In the genomic region with DNA sequence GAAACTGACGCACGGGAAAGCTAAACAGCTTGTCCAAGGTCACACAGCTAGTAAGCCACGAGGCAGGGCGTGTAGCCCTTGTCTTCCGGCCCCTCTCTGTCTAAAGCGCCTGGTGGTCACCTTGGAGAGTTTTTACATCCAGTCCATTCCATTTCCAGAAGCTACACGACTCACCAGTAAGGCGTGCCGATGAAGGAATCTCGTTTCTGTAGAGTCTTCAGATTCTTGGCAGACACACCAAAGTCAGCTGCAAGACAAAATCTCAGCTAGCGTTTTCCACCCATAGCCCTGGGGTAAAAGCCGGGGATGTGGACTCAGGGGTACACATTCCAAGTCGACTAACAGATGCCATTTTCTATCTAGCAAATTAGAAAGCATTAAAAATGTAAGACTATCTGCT, we compare ENCODE assay signal across 9 cellular contexts.
A peak's percentile ranks its signal among the peaks of the same experiment; 100 is the strongest.
DNase-seq lines count a peak whose midpoint lies in the region; ATAC-seq and TF ChIP-seq lines count a peak whose summit lies in the region.
"Had no signal": no experiment of that assay in that cellular context is flagged by ENCODE, and none has a peak within 500 bp of the region (broad histone marks: within the 10 kb centered on the region; RNA-seq: fewer than 3 reads in every experiment).

No MANE protein-coding gene starts in this region.

- H2AK5ac ChIP-seq in IMR-90 (ENCODE audit: low read depth, low read length) (no peak overlapping the region; the same call in 1 of the 2 replicates), mesenchymal stem cell (ENCODE audit: low read length, severe bottlenecking) (no peak overlapping the region)

- H2AFZ ChIP-seq in IMR-90 (replicated peaks; ENCODE audit: low read length, poor library complexity) (peak overlapping the region; percentile 24), mesenchymal stem cell (ENCODE audit: low read depth, low read length) (no peak overlapping the region)

- WGBS in IMR-90 (ENCODE audit: extremely low coverage in 2 of 2, insufficient read length in 1 of 2), 2 experiments = 80% methylated on average over 3 of the region's 13 CpGs; no CpG with 5 or more reads in 1 of the 2 experiments
- WGBS in mesenchymal stem cell = 44% methylated on average over 13 of the region's 13 CpGs

- peaks cover under 1% of the 10 kb centered on the region; the same call in 1 of the 2 replicates for H4K20me1 ChIP-seq in IMR-90 (ENCODE audit: insufficient read depth, low read length)

- H3K27ac ChIP-seq in IMR-90 (ENCODE audit: insufficient read depth, low read length) = peak overlapping the region; percentile 52
- peak overlapping the region; percentile 49 for H3K27ac ChIP-seq in brain microvascular endothelial cell
- peak overlapping the region; percentile 78 for H3K27ac ChIP-seq in mesenchymal stem cell (ENCODE audit: low read length, poor library complexity, severe bottlenecking)

- H3K9ac ChIP-seq in IMR-90 (ENCODE audit: low read depth, low read length) = peak overlapping the region; percentile 4; the same call in 1 of the 2 replicates
- peak overlapping the region; percentile 82 for H3K9ac ChIP-seq in mesenchymal stem cell (ENCODE audit: low read length)

- peak overlapping the region; percentile 33 to 74; a peak in 3 of 4 replicates for H4K8ac ChIP-seq in IMR-90 (ENCODE audit: low read depth in 2 of 2, low read length in 2 of 2)
- no peak overlapping the region for H4K8ac ChIP-seq in mesenchymal stem cell (ENCODE audit: low read length)

- no peak for TF ChIP-seq CTCF in IMR-90 (conservative IDR thresholded peaks at IDR 0.05; ENCODE audit: low read depth, low read length)
- TF ChIP-seq CTCF in brain microvascular endothelial cell (IDR thresholded peaks at IDR 0.05; ENCODE audit: low read depth, low read length, missing control alignments) = peak; percentile 36

- H3K4me3 ChIP-seq in IMR-90 (ENCODE audit: insufficient read depth, low read depth, low read length) = no peak overlapping the region
- no peak overlapping the region for H3K4me3 ChIP-seq in brain microvascular endothelial cell (ENCODE audit: low read depth, low read length)
- peak overlapping the region in 1 of 2 experiments; percentile 60 for H3K4me3 ChIP-seq in mesenchymal stem cell (ENCODE audit: insufficient read depth in 1 of 2, low read depth in 1 of 2, low read length in 2 of 2)
- H3K4me3 ChIP-seq: mucosa of descending colon had no signal

- H3K14ac ChIP-seq in IMR-90 (replicated peaks; ENCODE audit: low read depth, low read length) (peak overlapping the region; percentile 3; the same call in 1 of the 2 replicates), mesenchymal stem cell (ENCODE audit: low read length in 2 of 2) (no peak overlapping the region)

- H3K9me3 ChIP-seq in IMR-90 (ENCODE audit: control insufficient read depth, insufficient read depth, low read length) = no peaks in the 10 kb centered on the region
- no peaks in the 10 kb centered on the region for H3K9me3 ChIP-seq in mesenchymal stem cell (ENCODE audit: control insufficient read depth, low read length)
- H3K9me3 ChIP-seq: mucosa of descending colon had no signal

- H2AK9ac ChIP-seq in IMR-90 (replicated peaks; ENCODE audit: low read depth, low read length, poor library complexity) = no peak overlapping the region

- dilution Hi-C loops in IMR-90 (cut with HindIII; ENCODE audit: low sequenced_read_pairs, unreplicated experiment) = no loop called here

- H2BK15ac ChIP-seq in IMR-90 (ENCODE audit: low read depth, low read length) (peak overlapping the region; percentile 16; the same call in 1 of the 3 replicates), mesenchymal stem cell (ENCODE audit: low read depth, poor library complexity, severe bottlenecking) (peak overlapping the region; percentile 34)

- H2BK12ac ChIP-seq in mesenchymal stem cell (ENCODE audit: low read length in 2 of 2) = no peak overlapping the region

- no peak overlapping the region for H3K23ac ChIP-seq in IMR-90 (ENCODE audit: low read depth, low read length)
- no peak overlapping the region for H3K23ac ChIP-seq in mesenchymal stem cell (ENCODE audit: low read length in 2 of 2)

- no peak overlapping the region for H3K56ac ChIP-seq in IMR-90 (ENCODE audit: extremely low read depth, insufficient read depth, low read length)

- H2BK5ac ChIP-seq in IMR-90 (ENCODE audit: low read depth, low read length, poor library complexity, severe bottlenecking) (no peak overlapping the region), mesenchymal stem cell (ENCODE audit: low read depth, low read length, poor library complexity, severe bottlenecking) (no peak overlapping the region)

- intact Hi-C loops in IMR-90 (cut with micrococcal nuclease) = loop anchor here (1.0 to 10.0 kb wide), 5 partner anchors 81 to 347 kb away; a partner anchor contains a TSS

- DNase-seq in AG08395 (ENCODE audit: low spot score) = peak; percentile 76
- peak; percentile 84 for DNase-seq in IMR-90
- DNase-seq in brain microvascular endothelial cell = peak; percentile 78
- DNase-seq in mesenchymal stem cell = peak; percentile 68
- no peak for DNase-seq in NCI-H2081 treated with DMSO at 0.1 percent for 48 hours (lab: John Stamatoyannopoulos, UW)
- DNase-seq in COR-L47 (lab: John Stamatoyannopoulos, UW) = no peak
- no peak for DNase-seq in SK-N-DZ (ENCODE audit: low spot score)

- TF ChIP-seq RAD21 in IMR-90 (IDR thresholded peaks at IDR 0.05; ENCODE audit: low read length) = no peak; the same call in 1 of the 2 replicates

- H2BK120ac ChIP-seq in IMR-90 (ENCODE audit: low read depth, low read length) = peak overlapping the region; percentile 36; the same call in 1 of the 2 replicates
- H2BK120ac ChIP-seq in mesenchymal stem cell (ENCODE audit: low read depth, low read length) = no peak overlapping the region

- TF ChIP-seq POLR2A in IMR-90 (IDR thresholded peaks at IDR 0.05; ENCODE audit: low read depth, low read length) = no peak

- peak overlapping the region; percentile 23; the same call in 1 of the 2 replicates for H2BK20ac ChIP-seq in IMR-90 (ENCODE audit: low read depth, low read length)

- H4K5ac ChIP-seq in IMR-90 (ENCODE audit: low read depth, low read length) = no peak overlapping the region; the same call in 1 of the 2 replicates

- H3K18ac ChIP-seq in IMR-90 (ENCODE audit: low read depth, low read length) (peak overlapping the region; percentile 24; the same call in 1 of the 2 replicates), mesenchymal stem cell (ENCODE audit: low read depth in 1 of 2, low read length in 2 of 2) (no peak overlapping the region)

- H3K27me3 ChIP-seq in IMR-90 (ENCODE audit: control insufficient read depth, insufficient read depth, low read length) (no peaks in the 10 kb centered on the region), brain microvascular endothelial cell (replicated peaks) (no peaks in the 10 kb centered on the region), mesenchymal stem cell (ENCODE audit: control insufficient read depth in 1 of 2, insufficient read depth in 1 of 2, low read length in 2 of 2) (no peaks in the 10 kb centered on the region)

- H3K79me1 ChIP-seq in IMR-90 (ENCODE audit: low read depth in 1 of 2, low read length in 2 of 2) (peaks cover 0 to 53% of the 10 kb centered on the region in 2 experiments; a peak in 2 of 4 replicates), mesenchymal stem cell (replicated peaks; ENCODE audit: low read length, poor library complexity, severe bottlenecking) (peaks cover 12% of the 10 kb centered on the region)

- peaks cover 9% of the 10 kb centered on the region for H3K9me1 ChIP-seq in IMR-90 (ENCODE audit: insufficient read depth, low read length)

- POLR2A ChIA-PET in IMR-90 (lab: Charles Lee; ENCODE audit: unreplicated experiment) = no interaction called here

- H3K4ac ChIP-seq in IMR-90 (ENCODE audit: low read depth, low read length) = peak overlapping the region; percentile 43
- H3K4ac ChIP-seq in mesenchymal stem cell (ENCODE audit: low read depth in 1 of 2, low read length in 2 of 2) = peak overlapping the region in 1 of 2 experiments; percentile 58

- no TSS peak for BruUV-seq in IMR-90 (replicated peaks; lab: Mats Ljungman, UMichigan)

- peak overlapping the region; percentile 17 for H4K91ac ChIP-seq in IMR-90 (ENCODE audit: insufficient read depth, low read depth, low read length)
- H4K91ac ChIP-seq in mesenchymal stem cell (ENCODE audit: low read length) = no peak overlapping the region

- ATAC-seq in IMR-90 (ENCODE audit: low read depth) (peak; percentile 35), HG03342 (IDR thresholded peaks at IDR 0.05; ENCODE audit: unreplicated experiment) (no peak)

- H3K4me2 ChIP-seq in IMR-90 (ENCODE audit: low read depth, low read length) (peak overlapping the region; percentile 69), mesenchymal stem cell (ENCODE audit: low read length, poor library complexity, severe bottlenecking) (peak overlapping the region; percentile 7)

- in situ Hi-C loops in IMR-90 (cut with MboI; ENCODE audit: low sequenced_read_pairs) (loop anchor here (10.0 kb wide), 1 partner anchor 177 kb away; a partner anchor contains a TSS), brain microvascular endothelial cell (cut with HindIII; ENCODE audit: low pct_ligation_motif_present, low sequenced_read_pairs) (no loop called here)

- H3K36me3 ChIP-seq in IMR-90 (ENCODE audit: control insufficient read depth, insufficient read depth, low read length) (peaks cover 5% of the 10 kb centered on the region), brain microvascular endothelial cell (replicated peaks) (peaks cover 16% of the 10 kb centered on the region), mesenchymal stem cell (ENCODE audit: control insufficient read depth in 1 of 2, insufficient read depth in 2 of 2, low read depth in 1 of 2, low read length in 2 of 2) (peaks cover 26 to 37% of the 10 kb centered on the region in 2 experiments)

- H3K4me1 ChIP-seq in IMR-90 (ENCODE audit: control insufficient read depth, insufficient read depth, low read length) = peaks cover 34% of the 10 kb centered on the region
- peaks cover 42% of the 10 kb centered on the region for H3K4me1 ChIP-seq in mesenchymal stem cell (ENCODE audit: control insufficient read depth, insufficient read depth, low read depth, low read length)

- CTCF ChIA-PET in IMR-90 (lab: Yijun Ruan, JAX) = interaction anchor here (0.7 to 1.2 kb wide), 7 partner anchors 12 to 196 kb away, joined by 3 to 9 read pairs (median 4); a partner anchor contains a TSS

TF ChIP-seq in IMR-90, 13 proteins besides CTCF, POLR2A, EP300 and RAD21:
- TF ChIP-seq SMC3 (IDR thresholded peaks at IDR 0.05; ENCODE audit: low read depth, low read length) (no peak), MAZ (IDR thresholded peaks at IDR 0.05; ENCODE audit: borderline replicate concordance, low read depth, low read length) (no peak), FOS (IDR thresholded peaks at IDR 0.05; ENCODE audit: low read depth, low read length) (no peak), MXI1 (IDR thresholded peaks at IDR 0.05; ENCODE audit: borderline replicate concordance, low read depth, low read length) (peak; percentile 47; the same call in 1 of the 2 replicates), BHLHE40 (IDR thresholded peaks at IDR 0.05; ENCODE audit: low read depth, low read length) (peak; percentile 48; the same call in 1 of the 2 replicates)

Comparison
In these comparisons a context has a peak if more than half of its experiments do, and no peak if none do; other contexts are left out.
1. DNase-seq: peak in AG08395 (single experiment), IMR-90 (single experiment), brain microvascular endothelial cell (single experiment) and mesenchymal stem cell (single experiment); none in NCI-H2081 treated with DMSO at 0.1 percent for 48 hours (single experiment), COR-L47 (single experiment) and SK-N-DZ (single experiment).
2. Peak in every context shown above with its lines, with median percentiles within 50 percentile points of each other: H3K27ac ChIP-seq.